Comparison of ENCODE assay signal across 11 cellular contexts in the genomic region with DNA sequence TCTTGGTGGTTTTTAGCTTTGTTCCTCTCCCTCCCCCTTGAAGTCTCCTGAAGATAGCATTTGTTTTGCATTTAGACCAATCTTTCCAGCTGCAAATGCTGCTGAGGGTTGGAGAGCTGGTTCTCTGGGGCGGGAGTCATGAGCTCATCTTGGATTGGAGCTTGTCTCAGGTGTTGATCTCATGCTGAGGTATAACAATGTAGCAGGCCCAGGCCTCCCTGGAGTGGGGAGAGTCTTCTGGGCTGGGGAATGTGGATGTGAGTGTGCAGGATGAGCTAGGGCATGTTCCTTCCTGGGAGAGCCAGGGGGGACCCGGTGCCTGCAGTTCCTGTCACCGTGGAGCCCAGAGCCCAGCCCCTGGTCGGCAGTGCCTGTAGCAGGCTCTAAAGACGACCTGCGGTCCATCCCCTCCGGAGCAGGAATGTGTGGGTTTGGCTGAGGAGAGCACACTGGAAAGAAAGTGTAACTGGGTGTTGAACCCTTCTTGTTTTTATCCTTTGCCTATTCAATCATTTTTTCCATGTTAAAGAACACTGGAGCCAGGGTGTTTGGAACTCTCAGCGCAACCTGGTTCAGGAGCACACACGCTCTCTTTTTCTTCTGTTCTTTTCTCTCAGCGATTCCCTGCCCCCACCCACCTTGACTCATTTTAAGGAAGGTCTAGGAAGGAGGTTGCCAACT. TPM values are rescaled to one million over a fixed set of nuclear protein-coding genes. Genes with fewer than 3 reads are reported as not detected.
DNase-seq lines count a peak whose midpoint lies in the region; ATAC-seq, FAIRE-seq and TF ChIP-seq lines count a peak whose summit lies in the region.
"Had no signal": no experiment of that assay in that cellular context is flagged by ENCODE, and none has a peak within 500 bp of the region (broad histone marks: within the 10 kb centered on the region; RNA-seq: fewer than 3 reads in every experiment).

No MANE protein-coding gene starts in this region.

- peak overlapping the region; percentile 82 for H3K27ac Mint-ChIP-seq in astrocyte (ENCODE audit: unreplicated experiment)
- H3K27ac Mint-ChIP-seq: activated naive CD8-positive, alpha-beta T cell treated with anti-CD3 and anti-CD28 coated beads, Interleukin-2, amount 10 ng/mL, durations not matched to agents 7 days and 5 days had no signal

- H3K79me2 ChIP-seq in astrocyte (ENCODE audit: insufficient read depth, low read length), result peaks cover 85% of the 10 kb centered on the region

- no peak overlapping the region for H2AFZ ChIP-seq in astrocyte (ENCODE audit: low read depth, low read length)

- peak; percentile 42 for DNase-seq in GM03348 (ENCODE audit: low spot score)
- peak; percentile 70 for DNase-seq in astrocyte (ENCODE audit: low read depth)
- peak; percentile 93 for DNase-seq in iPS DF 19.7 (ENCODE audit: low read depth, low spot score)
- no peak for DNase-seq in OCI-M1 (lab: John Stamatoyannopoulos, UW)
- DNase-seq in GM19239 (ENCODE audit: insufficient read length, low spot score), result no peak
- no peak for DNase-seq in GOT3 (lab: John Stamatoyannopoulos, UW)
- DNase-seq: activated naive CD8-positive, alpha-beta T cell treated with anti-CD3 and anti-CD28 coated beads, Interleukin-2, amount 10 ng/mL, durations not matched to agents 7 days and 5 days; DMS153; stimulated activated naive CD4-positive, alpha-beta T cell had no signal

- H3K27me3 ChIP-seq in astrocyte (ENCODE audit: insufficient read depth, low read length) (no peaks in the 10 kb centered on the region), stomach smooth muscle (ENCODE audit: control insufficient read depth in 1 of 2, insufficient read depth in 2 of 2, low read length in 2 of 2) (no peaks in the 10 kb centered on the region)

- H3K4me3 ChIP-seq in astrocyte (ENCODE audit: insufficient read depth, low read depth, low read length), result peak overlapping the region; percentile 34
- H3K4me3 ChIP-seq in stomach smooth muscle (ENCODE audit: low read length in 2 of 2), result peak overlapping the region; percentile 38 to 41

- TF ChIP-seq CTCF in astrocyte (IDR thresholded peaks at IDR 0.05; ENCODE audit: insufficient read depth, low read depth, low read length), result no peak

- no peaks in the 10 kb centered on the region for H3K9me3 ChIP-seq in astrocyte (ENCODE audit: insufficient read depth, low read depth, low read length)
- no peaks in the 10 kb centered on the region for H3K9me3 ChIP-seq in stomach smooth muscle (ENCODE audit: control insufficient read depth in 2 of 2, low read length in 2 of 2)

- H3K4me1 Mint-ChIP-seq in astrocyte (ENCODE audit: low read depth, unreplicated experiment), result peaks cover 58% of the 10 kb centered on the region

- peak overlapping the region; percentile 82 for H3K4me2 ChIP-seq in astrocyte (ENCODE audit: low read length)

- no peaks in the 10 kb centered on the region for H3K27me3 Mint-ChIP-seq in astrocyte (ENCODE audit: low read depth, unreplicated experiment)

- H3K4me1 ChIP-seq in astrocyte (ENCODE audit: insufficient read depth, low read length), result peaks cover 63% of the 10 kb centered on the region
- H3K4me1 ChIP-seq in stomach smooth muscle (ENCODE audit: control insufficient read depth, insufficient read depth, low read length), result peaks cover 46% of the 10 kb centered on the region

- peaks cover 20% of the 10 kb centered on the region for H3K36me3 ChIP-seq in astrocyte (ENCODE audit: insufficient read depth, low read length)
- peaks cover 19 to 23% of the 10 kb centered on the region in 2 donors for H3K36me3 ChIP-seq in stomach smooth muscle (ENCODE audit: control insufficient read depth in 2 of 2, insufficient read depth in 2 of 2, low read length in 2 of 2)

- peaks cover 18% of the 10 kb centered on the region for H4K20me1 ChIP-seq in astrocyte (ENCODE audit: insufficient read depth, low read length)

- peaks cover 21% of the 10 kb centered on the region for H3K36me3 Mint-ChIP-seq in astrocyte (ENCODE audit: low read depth, unreplicated experiment)
- H3K36me3 Mint-ChIP-seq: activated naive CD8-positive, alpha-beta T cell treated with anti-CD3 and anti-CD28 coated beads, Interleukin-2, amount 10 ng/mL, durations not matched to agents 7 days and 5 days had no signal

- FAIRE-seq in astrocyte (lab: Jason Lieb, UNC) (no peak), GM19239 (lab: Jason Lieb, UNC) (no peak)

- no peak for ATAC-seq in HG03139 (IDR thresholded peaks at IDR 0.05; ENCODE audit: unreplicated experiment)

- peak overlapping the region; percentile 41 for H3K27ac ChIP-seq in astrocyte (ENCODE audit: low read depth, low read length)
- no peak overlapping the region for H3K27ac ChIP-seq in stomach smooth muscle (ENCODE audit: low read length)

- peak overlapping the region; percentile 81 for H3K4me3 Mint-ChIP-seq in astrocyte (ENCODE audit: unreplicated experiment)
- H3K4me3 Mint-ChIP-seq: activated naive CD8-positive, alpha-beta T cell treated with anti-CD3 and anti-CD28 coated beads, Interleukin-2, amount 10 ng/mL, durations not matched to agents 7 days and 5 days had no signal

- H3K9me3 Mint-ChIP-seq in astrocyte (ENCODE audit: unreplicated experiment), result peaks cover 2% of the 10 kb centered on the region
- H3K9me3 Mint-ChIP-seq: activated naive CD8-positive, alpha-beta T cell treated with anti-CD3 and anti-CD28 coated beads, Interleukin-2, amount 10 ng/mL, durations not matched to agents 7 days and 5 days had no signal

- H3K9ac ChIP-seq in astrocyte (ENCODE audit: low read length) (peak overlapping the region; percentile 82), stomach smooth muscle (ENCODE audit: low read length in 2 of 2) (peak overlapping the region in 1 of 2 donors; percentile 42)

RNA-seq across cellular contexts. Expression of a gene that starts 2.7 kb away (rescaled TPM):
- 128 and 135 TPM in 2 replicates for total RNA-seq in astrocyte

Comparison
In these comparisons a context has a peak if more than half of its experiments do, and no peak if none do; other contexts are left out.
1. DNase-seq: peak in GM03348 (single experiment), astrocyte (single experiment) and iPS DF 19.7 (single experiment); none in OCI-M1 (single experiment), GM19239 (single experiment) and GOT3 (single experiment).